1 cellular context compared by ENCODE assay signal in the genomic region with DNA sequence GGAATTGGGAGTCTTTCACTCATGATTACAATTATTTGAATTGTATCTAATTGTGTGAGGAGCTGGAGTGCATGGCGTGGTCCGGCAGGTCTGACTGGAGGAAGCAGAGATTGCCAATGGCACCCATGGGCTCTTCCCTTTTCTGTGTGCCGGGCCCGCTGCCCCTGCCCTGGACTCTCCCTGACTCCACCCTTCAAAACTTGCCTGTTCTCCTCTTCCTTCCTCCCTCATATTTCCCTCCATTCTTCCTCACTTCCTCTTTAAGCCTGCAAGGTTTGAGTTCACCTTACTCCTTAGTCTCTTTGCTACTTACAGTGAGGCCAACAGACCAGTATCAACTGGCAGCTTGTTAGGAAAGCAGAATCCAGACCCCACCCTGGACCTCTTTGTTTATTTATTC.
TF ChIP-seq lines count a peak whose summit lies in the region.

No MANE protein-coding gene starts in this region.

TF ChIP-seq in HepG2, 621 proteins besides CTCF, POLR2A, EP300 and RAD21 (continued from another document):
- no peak for TF ChIP-seq ZSCAN21 (CRISPR knock-in tag; IDR thresholded peaks at IDR 0.05; ENCODE audit: borderline replicate concordance)
